In the genomic region with DNA sequence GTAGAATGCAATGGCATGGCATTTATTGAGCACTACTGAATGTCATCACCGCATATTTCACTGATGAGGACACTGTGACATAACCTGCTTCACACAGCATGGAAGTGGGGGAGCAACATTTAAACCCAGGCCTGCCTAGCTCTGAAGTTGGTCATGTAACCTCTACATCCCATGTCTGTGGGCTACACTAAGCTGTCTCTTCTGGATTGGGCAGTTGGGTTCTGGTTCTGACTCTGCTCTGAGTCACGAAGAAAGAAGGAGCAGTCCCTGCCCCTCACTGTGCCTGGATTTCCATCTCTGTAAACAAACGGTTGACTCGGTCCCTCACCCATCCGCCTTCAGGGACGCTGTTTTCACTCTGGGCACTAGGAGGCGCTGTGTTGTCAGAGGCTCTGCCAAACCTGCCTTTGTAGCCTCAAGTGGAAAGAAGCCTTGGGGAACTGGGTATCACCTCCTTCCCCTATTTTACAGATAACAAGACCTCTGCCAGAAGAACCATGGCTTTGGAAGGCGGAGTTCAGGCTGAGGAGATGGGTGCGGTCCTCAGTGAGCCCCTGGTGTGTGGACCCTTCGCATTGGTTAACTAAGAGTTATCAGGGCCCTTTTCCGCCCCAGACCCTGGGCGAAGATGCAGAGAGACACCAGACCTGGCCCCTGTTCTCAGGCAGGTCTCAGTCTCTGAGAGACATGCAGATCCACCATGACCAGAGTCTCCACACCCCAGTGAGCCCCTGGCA, we compare ENCODE assay signal across 9 cellular contexts. TPM values are rescaled to one million over a fixed set of nuclear protein-coding genes. Genes with fewer than 3 reads are reported as not detected.
DNase-seq lines count a peak whose midpoint lies in the region; ATAC-seq and TF ChIP-seq lines count a peak whose summit lies in the region.
"Had no signal": no experiment of that assay in that cellular context is flagged by ENCODE, and none has a peak within 500 bp of the region (broad histone marks: within the 10 kb centered on the region; RNA-seq: fewer than 3 reads in every experiment).

No MANE protein-coding gene starts in this region.

- no peak overlapping the region for H3K9ac ChIP-seq in OCI-LY3 (ENCODE audit: low read length)
- no peak overlapping the region for H3K9ac ChIP-seq in neural progenitor cell

- intact Hi-C loops in esophagus squamous epithelium (cut with DNase I), result no loop called here

- H3K4me3 Mint-ChIP-seq in neural progenitor cell, result no peak overlapping the region

- H3K27me3 ChIP-seq in OCI-LY3 (ENCODE audit: low read depth, low read length) (no peaks in the 10 kb centered on the region), esophagus squamous epithelium (no peaks in the 10 kb centered on the region), neural progenitor cell (peaks cover 14% of the 10 kb centered on the region), thoracic aorta (replicated peaks; ENCODE audit: insufficient read depth) (no peaks in the 10 kb centered on the region)

- H3K9me3 Mint-ChIP-seq in neural progenitor cell, result no peaks in the 10 kb centered on the region

- peaks cover 48% of the 10 kb centered on the region for H3K79me2 ChIP-seq in OCI-LY3 (ENCODE audit: low read length)
- H3K79me2 ChIP-seq in neural progenitor cell (ENCODE audit: low read depth), result no peaks in the 10 kb centered on the region

- H3K4me2 ChIP-seq in OCI-LY3 (ENCODE audit: low read length), result peak overlapping the region; percentile 11; the same call in 1 of the 2 replicates
- no peak overlapping the region for H3K4me2 ChIP-seq in neural progenitor cell

- WGBS in esophagus squamous epithelium, 2 donors, result 2 to 64% methylated on average over 1 to 6 of the region's 12 CpGs

- peaks cover 24% of the 10 kb centered on the region for H3K4me1 Mint-ChIP-seq in neural progenitor cell

- H3K27ac Mint-ChIP-seq in neural progenitor cell, result peak overlapping the region; percentile 53

- no peaks in the 10 kb centered on the region for H3K9me3 ChIP-seq in OCI-LY3 (ENCODE audit: insufficient read depth, low read length)
- no peaks in the 10 kb centered on the region for H3K9me3 ChIP-seq in esophagus squamous epithelium
- no peaks in the 10 kb centered on the region for H3K9me3 ChIP-seq in neural progenitor cell (ENCODE audit: low read depth)
- no peaks in the 10 kb centered on the region for H3K9me3 ChIP-seq in thoracic aorta

- H3K36me3 Mint-ChIP-seq in neural progenitor cell, result no peaks in the 10 kb centered on the region

- ATAC-seq in HG02798 (IDR thresholded peaks at IDR 0.05; ENCODE audit: poor library complexity, unreplicated experiment) (peak; percentile 48), thoracic aorta (ENCODE audit: insufficient number of reproducible peaks, low FRiP score, low read depth) (no peak), HG02973 (IDR thresholded peaks at IDR 0.05; ENCODE audit: unreplicated experiment) (no peak)

- H3K27ac ChIP-seq in OCI-LY3 (ENCODE audit: low read length), result peak overlapping the region; percentile 16; the same call in 1 of the 2 replicates
- H3K27ac ChIP-seq in esophagus squamous epithelium, result peak overlapping the region in 1 of 4 donors; percentile 3
- no peak overlapping the region for H3K27ac ChIP-seq in neural progenitor cell
- H3K27ac ChIP-seq in thoracic aorta, result no peak overlapping the region

- H4K20me1 ChIP-seq in OCI-LY3 (ENCODE audit: insufficient read depth, low read length), result peaks cover 69% of the 10 kb centered on the region
- no peaks in the 10 kb centered on the region for H4K20me1 ChIP-seq in neural progenitor cell (ENCODE audit: low read depth)

- peak; percentile 80 for DNase-seq in D341Med (ENCODE audit: low spot score)
- peak; percentile 51 for DNase-seq in activated CD8-positive, alpha-beta memory T cell treated with anti-CD3 and anti-CD28 coated beads, Interleukin-2, amount 50 U/mL, for 24 hours (ENCODE audit: extremely low read depth)
- DNase-seq in esophagus squamous epithelium (lab: John Stamatoyannopoulos, UW), result no peak
- DNase-seq in neural progenitor cell (ENCODE audit: low spot score), result peak; percentile 88
- DNase-seq in thoracic aorta (ENCODE audit: low spot score), result no peak

- no peak overlapping the region for H2AFZ ChIP-seq in OCI-LY3 (ENCODE audit: low read depth, low read length)
- H2AFZ ChIP-seq in neural progenitor cell (replicated peaks), result peak overlapping the region; percentile 68

- TF ChIP-seq CTCF in OCI-LY3 (IDR thresholded peaks at IDR 0.05; ENCODE audit: low read depth, low read length) (peak; percentile 99), esophagus squamous epithelium (IDR thresholded peaks at IDR 0.05) (peak in 5 of 6 experiments; percentile 66 to 92 (median 85)), neural progenitor cell (IDR thresholded peaks at IDR 0.05) (peak; percentile 98), thoracic aorta (IDR thresholded peaks at IDR 0.05) (peak; percentile 89)

- peaks cover 20% of the 10 kb centered on the region for H3K4me1 ChIP-seq in OCI-LY3 (ENCODE audit: low read length)
- H3K4me1 ChIP-seq in esophagus squamous epithelium, result peaks cover 0 to 16% (median 0%) of the 10 kb centered on the region in 3 donors
- H3K4me1 ChIP-seq in neural progenitor cell, result peaks cover 18% of the 10 kb centered on the region
- H3K4me1 ChIP-seq in thoracic aorta (ENCODE audit: control insufficient read depth in 1 of 2, low read depth in 2 of 2), result peaks cover 0 to 11% of the 10 kb centered on the region in 2 donors

- H3K4me3 ChIP-seq in OCI-LY3 (ENCODE audit: low read length) (no peak overlapping the region), esophagus squamous epithelium (no peak overlapping the region), neural progenitor cell (no peak overlapping the region), thoracic aorta (no peak overlapping the region)

- H3F3A ChIP-seq in neural progenitor cell (ENCODE audit: low read depth), result no peaks in the 10 kb centered on the region

- no peak for TF ChIP-seq POLR2A in esophagus squamous epithelium (IDR thresholded peaks at IDR 0.05)

- peaks cover 41% of the 10 kb centered on the region for H3K36me3 ChIP-seq in OCI-LY3 (replicated peaks; ENCODE audit: low read depth, low read length)
- no peaks in the 10 kb centered on the region for H3K36me3 ChIP-seq in esophagus squamous epithelium
- H3K36me3 ChIP-seq in neural progenitor cell, result no peaks in the 10 kb centered on the region
- H3K36me3 ChIP-seq in thoracic aorta, result no peaks in the 10 kb centered on the region

- peaks cover 12% of the 10 kb centered on the region for H3K27me3 Mint-ChIP-seq in neural progenitor cell (ENCODE audit: insufficient read depth, low read depth)

RNA-seq across cellular contexts. Expression of a gene that starts 12.6 kb away (rescaled TPM):
- total RNA-seq in esophagus squamous epithelium (10 to 100 TPM in 1 of 4 donors, 1 to 10 TPM in 3; 3.2 to 23.1 (median 5.4) TPM), neural progenitor cell (ENCODE audit: low replicate concordance) (19.9 and 41.8 TPM in 2 replicates), thoracic aorta (100 to 1,000 TPM; 244 to 308 TPM)

RNA-seq across cellular contexts. Expression of a gene that starts 23.3 kb away (rescaled TPM):
- total RNA-seq in esophagus squamous epithelium (1 to 10 TPM in 3 of 4 donors, under 1 TPM in 1; 0.26 to 3.6 (median 1.3) TPM), neural progenitor cell (ENCODE audit: low replicate concordance) (0.25 TPM in 1 of 2 replicates, not detected in the other), thoracic aorta (10 to 100 TPM in 1 of 2 donors, 1 to 10 TPM in 1; 7.7 to 13.4 TPM)
- total RNA-seq: activated CD8-positive, alpha-beta memory T cell treated with anti-CD3 and anti-CD28 coated beads for 36 hours had no signal

Comparison
In these comparisons a context has a peak if more than half of its experiments do, and no peak if none do; other contexts are left out.
1. DNase-seq: peak in D341Med (single experiment), activated CD8-positive, alpha-beta memory T cell treated with anti-CD3 and anti-CD28 coated beads, Interleukin-2, amount 50 U/mL, for 24 hours (single experiment) and neural progenitor cell (single experiment); none in esophagus squamous epithelium (single experiment) and thoracic aorta (single experiment).
2. Peak in every context shown above with its lines, with median percentiles within 50 percentile points of each other: CTCF ChIP-seq.